Comparison of ENCODE assay signal across 8 cellular contexts in genomic region chr15:48190932-48191573, GRCh38. TPM values are rescaled to one million over a fixed set of nuclear protein-coding genes. Genes with fewer than 3 reads are reported as not detected.
DNase-seq lines count a peak whose midpoint lies in the region; ATAC-seq and TF ChIP-seq lines count a peak whose summit lies in the region.

No MANE protein-coding gene starts in this region.

- ATAC-seq in stimulated activated memory B cell treated with anti-CD40 and anti-IgM and Interleukin-4, amounts not matched to agents 10 μg/mL and 1 μg/mL and 100 μg/mL, for 72 hours = no peak
- ATAC-seq in GM21447 (IDR thresholded peaks at IDR 0.05; ENCODE audit: unreplicated experiment) (no peak), HG03469 (IDR thresholded peaks at IDR 0.05; ENCODE audit: unreplicated experiment) (no peak)

- no peaks in the 10 kb centered on the region for H3K4me1 Mint-ChIP-seq in stimulated activated memory B cell treated with anti-CD40 and anti-IgM and Interleukin-4, amounts not matched to agents 10 μg/mL and 1 μg/mL and 100 μg/mL, for 72 hours

- no peak overlapping the region for H3K27ac ChIP-seq in liver (ENCODE audit: low read depth in 1 of 2, low read length in 2 of 2)

- no peak for TF ChIP-seq CTCF in liver (IDR thresholded peaks at IDR 0.05; ENCODE audit: low read depth, low read length, missing input control)

- H3K27ac Mint-ChIP-seq in stimulated activated memory B cell treated with anti-CD40 and anti-IgM and Interleukin-4, amounts not matched to agents 10 μg/mL and 1 μg/mL and 100 μg/mL, for 72 hours = no peak overlapping the region

- H3K36me3 ChIP-seq in liver (ENCODE audit: control insufficient read depth in 4 of 4, insufficient read depth in 3 of 4, low read depth in 1 of 4, low read length in 3 of 4) = no peaks in the 10 kb centered on the region

- no peak for TF ChIP-seq RAD21 in liver (IDR thresholded peaks at IDR 0.05)

- no peak overlapping the region for H3K9ac ChIP-seq in liver (ENCODE audit: low read depth in 1 of 2, low read length in 2 of 2)

- 5% methylated on average over 15 of the region's 15 CpGs for WGBS in liver

- H3K9me3 Mint-ChIP-seq in stimulated activated memory B cell treated with anti-CD40 and anti-IgM and Interleukin-4, amounts not matched to agents 10 μg/mL and 1 μg/mL and 100 μg/mL, for 72 hours = no peaks in the 10 kb centered on the region

- peak overlapping the region; percentile 37 for H3K4me3 Mint-ChIP-seq in stimulated activated memory B cell treated with anti-CD40 and anti-IgM and Interleukin-4, amounts not matched to agents 10 μg/mL and 1 μg/mL and 100 μg/mL, for 72 hours

- no peak overlapping the region for H3K4me3 ChIP-seq in liver (ENCODE audit: low read depth in 1 of 3, low read length in 3 of 3)

- no peaks in the 10 kb centered on the region for H3K36me3 Mint-ChIP-seq in stimulated activated memory B cell treated with anti-CD40 and anti-IgM and Interleukin-4, amounts not matched to agents 10 μg/mL and 1 μg/mL and 100 μg/mL, for 72 hours

- in situ Hi-C loops in ACHN (cut with HindIII; ENCODE audit: low pct_ligation_motif_present, low pct_unique_long_range_greater_than_20kb, low sequenced_read_pairs) = no loop called here

- no peaks in the 10 kb centered on the region for H3K9me3 ChIP-seq in liver (ENCODE audit: control insufficient read depth in 4 of 4, low read length in 3 of 4)

- peaks cover 0 to 9% (median 0%) of the 10 kb centered on the region in 4 donors for H3K27me3 ChIP-seq in liver (ENCODE audit: control insufficient read depth in 4 of 4, insufficient read depth in 4 of 4, low read length in 3 of 4)

- H3K4me1 ChIP-seq in liver (ENCODE audit: control insufficient read depth in 4 of 4, insufficient read depth in 4 of 4, low read length in 3 of 4) = no peaks in the 10 kb centered on the region

- peak; percentile 66 for DNase-seq in ACHN
- DNase-seq in HCEC 1CT = peak; percentile 47
- peak; percentile 1 for DNase-seq in T-helper 9 cell
- DNase-seq in dermis microvascular lymphatic vessel endothelial cell (ENCODE audit: low read depth in 2 of 2) = peak; percentile 27 to 72

- H3K27me3 Mint-ChIP-seq in stimulated activated memory B cell treated with anti-CD40 and anti-IgM and Interleukin-4, amounts not matched to agents 10 μg/mL and 1 μg/mL and 100 μg/mL, for 72 hours = peaks cover 38% of the 10 kb centered on the region

TF ChIP-seq in liver, 16 proteins besides CTCF, POLR2A, EP300 and RAD21:
- peak; percentile 100 for TF ChIP-seq REST (IDR thresholded peaks at IDR 0.05)
- no peak for TF ChIP-seq FOXA1 (IDR thresholded peaks at IDR 0.05)
- TF ChIP-seq MAX (IDR thresholded peaks at IDR 0.05) = no peak
- no peak for TF ChIP-seq GABPA (IDR thresholded peaks at IDR 0.05 in 1 of 2, conservative IDR thresholded peaks at IDR 0.05 in 1 of 2)
- no peak for TF ChIP-seq HNF4G (IDR thresholded peaks at IDR 0.05)
- no peak for TF ChIP-seq ZBTB33 (IDR thresholded peaks at IDR 0.05)
- no peak for TF ChIP-seq FOXA2 (IDR thresholded peaks at IDR 0.05)
TF ChIP-seq in liver: peak in this region for 1.

RNA-seq across cellular contexts. Expression of gene CTXN2, which starts 0.4 kb away (rescaled TPM):
- total RNA-seq in dermis microvascular lymphatic vessel endothelial cell (not detected in 2 replicates), liver (not detected)
- not detected for polyA plus RNA-seq in liver

RNA-seq across cellular contexts. Expression of gene MYEF2, which starts 13.0 kb away (rescaled TPM):
- total RNA-seq in dermis microvascular lymphatic vessel endothelial cell = 7.3 and 8.6 TPM in 2 replicates
- 1 to 10 TPM in 1 of 2 donors, under 1 TPM in 1; 0.42 to 1.2 TPM for total RNA-seq in liver
- polyA plus RNA-seq in liver = under 1 TPM; 0.07 to 0.25 TPM

RNA-seq across cellular contexts. Expression of gene SLC12A1, which starts 15.0 kb away (rescaled TPM):
- total RNA-seq in dermis microvascular lymphatic vessel endothelial cell (not detected in 2 replicates), liver (under 1 TPM; 0.05 to 0.42 TPM)
- polyA plus RNA-seq in liver = under 1 TPM; 0.03 to 0.13 TPM

Comparison
In these comparisons a context has a peak if more than half of its experiments do, and no peak if none do; other contexts are left out.
1. DNase-seq: peak in every context shown above with its lines; median percentile 66 in ACHN; 50 in dermis microvascular lymphatic vessel endothelial cell; 47 in HCEC 1CT; 1 in T-helper 9 cell.